31 cellular contexts compared by ENCODE assay signal in genomic region chr1:197149340-197149739, GRCh38. TPM values are rescaled to one million over a fixed set of nuclear protein-coding genes. Genes with fewer than 3 reads are reported as not detected.
"Had no signal": no experiment of that assay in that cellular context is flagged by ENCODE, and none has a peak within 500 bp of the region (broad histone marks: within the 10 kb centered on the region; RNA-seq: fewer than 3 reads in every experiment).

No MANE protein-coding gene starts in this region.

- H3K4me3 ChIP-seq: ascending aorta, breast epithelium, cardiac muscle cell, colonic mucosa, esophagus squamous epithelium, gastroesophageal sphincter, heart right ventricle, hepatocyte had no signal

- H3K27ac Mint-ChIP-seq: activated CD4-positive, alpha-beta memory T cell treated with anti-CD3 and anti-CD28 coated beads for 36 hours; activated CD4-positive, alpha-beta T cell treated with anti-CD3 and anti-CD28 coated beads for 36 hours; activated CD4-positive, alpha-beta T cell treated with anti-CD3 and anti-CD28 coated beads, Interleukin-2, amount 10 ng/mL, durations not matched to agents 24 days and 14 days; activated CD8-positive, alpha-beta memory T cell treated with anti-CD3 and anti-CD28 coated beads, Interleukin-2, amount 10 ng/mL, durations not matched to agents 7 days and 5 days; activated CD8-positive, alpha-beta T cell treated with anti-CD3 and anti-CD28 coated beads, Interleukin-2, amount 10 ng/mL, durations not matched to agents 7 days and 5 days; activated naive CD4-positive, alpha-beta T cell treated with anti-CD3 and anti-CD28 coated beads, Interleukin-2, amount 10 ng/mL, durations not matched to agents 7 days and 5 days; activated naive CD4-positive, alpha-beta T cell treated with anti-CD3 and anti-CD28 coated beads, Interleukin-2, amount 50 U/mL, for 72 hours; activated naive CD8-positive, alpha-beta T cell treated with anti-CD3 and anti-CD28 coated beads, Interleukin-2, amount 10 ng/mL, durations not matched to agents 7 days and 5 days; activated T-helper 1 cell treated with anti-CD3 and anti-CD28 coated beads, Interleukin-12 subunit alpha, Interleukin-12 subunit beta, Interleukin-2, Interleukin-4 antibody, amounts not matched to agents 30 ng/mL and 10 ng/mL and 1 ng/mL, durations not matched to agents 14 hours and 24 hours and 36 hours; activated T-helper 2 cell treated with anti-CD3 and anti-CD28 coated beads, Interferon-gamma antibody, Interleukin-2, Interleukin-4, amounts not matched to agents 10 μg/mL and 5 μg/mL and 100 μg/mL, durations not matched to agents 14 hours and 24 hours and 36 hours had no signal

- H3K36me3 ChIP-seq: ascending aorta, breast epithelium, cardiac muscle cell, colonic mucosa, esophagus squamous epithelium, gastroesophageal sphincter, heart right ventricle had no signal

- H3K4me3 Mint-ChIP-seq: activated CD4-positive, alpha-beta memory T cell treated with anti-CD3 and anti-CD28 coated beads for 36 hours; activated CD4-positive, alpha-beta T cell treated with anti-CD3 and anti-CD28 coated beads for 36 hours; activated CD4-positive, alpha-beta T cell treated with anti-CD3 and anti-CD28 coated beads, Interleukin-2, amount 10 ng/mL, durations not matched to agents 24 days and 14 days; activated CD8-positive, alpha-beta memory T cell treated with anti-CD3 and anti-CD28 coated beads, Interleukin-2, amount 10 ng/mL, durations not matched to agents 7 days and 5 days; activated CD8-positive, alpha-beta T cell treated with anti-CD3 and anti-CD28 coated beads, Interleukin-2, amount 10 ng/mL, durations not matched to agents 7 days and 5 days; activated naive CD4-positive, alpha-beta T cell treated with anti-CD3 and anti-CD28 coated beads, Interleukin-2, amount 10 ng/mL, durations not matched to agents 7 days and 5 days; activated naive CD8-positive, alpha-beta T cell treated with anti-CD3 and anti-CD28 coated beads, Interleukin-2, amount 10 ng/mL, durations not matched to agents 7 days and 5 days; activated T-helper 1 cell treated with anti-CD3 and anti-CD28 coated beads, Interleukin-12 subunit alpha, Interleukin-12 subunit beta, Interleukin-2, Interleukin-4 antibody, amounts not matched to agents 30 ng/mL and 10 ng/mL and 1 ng/mL, durations not matched to agents 14 hours and 24 hours and 36 hours had no signal

- DNase-seq: activated CD4-positive, alpha-beta memory T cell treated with anti-CD3 and anti-CD28 coated beads for 36 hours; activated CD4-positive, alpha-beta T cell treated with anti-CD3 and anti-CD28 coated beads for 36 hours; activated CD4-positive, alpha-beta T cell treated with anti-CD3 and anti-CD28 coated beads, Interleukin-2, amount 10 ng/mL, durations not matched to agents 24 days and 14 days; activated CD4-positive, CD25-positive, alpha-beta regulatory T cell; activated CD4-positive, CD25-positive, alpha-beta regulatory T cell treated with anti-CD3 and anti-CD28 coated beads, Interleukin-2, amount 50 U/mL, for 72 hours; activated CD8-positive, alpha-beta memory T cell treated with anti-CD3 and anti-CD28 coated beads, Interleukin-2, amount 10 ng/mL, durations not matched to agents 7 days and 5 days; activated CD8-positive, alpha-beta memory T cell treated with anti-CD3 and anti-CD28 coated beads, Interleukin-2, amount 50 U/mL, for 4 hours; activated CD8-positive, alpha-beta T cell treated with anti-CD3 and anti-CD28 coated beads, Interleukin-2, amount 10 ng/mL, durations not matched to agents 7 days and 5 days; activated effector memory CD4-positive, alpha-beta T cell treated with anti-CD3 and anti-CD28 coated beads, Interleukin-2, amount 50 U/mL, for 16 hours; activated naive CD4-positive, alpha-beta T cell; activated naive CD4-positive, alpha-beta T cell treated with anti-CD3 and anti-CD28 coated beads, Interleukin-2, amount 10 ng/mL, durations not matched to agents 7 days and 5 days; activated naive CD8-positive, alpha-beta T cell treated with anti-CD3 and anti-CD28 coated beads, Interleukin-2, amount 10 ng/mL, durations not matched to agents 7 days and 5 days; activated T-cell treated with anti-CD3 and anti-CD28 coated beads, Interleukin-2, amount 50 U/mL, for 1 hour; activated T-cell treated with anti-CD3 and anti-CD28 coated beads, Interleukin-2, amount 50 U/mL, for 48 hours; central memory CD4-positive, alpha-beta T cell; cerebellar nuclear complex; colonic mucosa; effector CD8-positive, alpha-beta T cell; esophagus squamous epithelium; foreskin melanocyte; heart right ventricle had no signal

- H3K36me3 Mint-ChIP-seq: brain had no signal

- H3K9me3 ChIP-seq: ascending aorta, breast epithelium, colonic mucosa, esophagus squamous epithelium, gastroesophageal sphincter, heart right ventricle had no signal

- H3K9me3 Mint-ChIP-seq: activated CD4-positive, alpha-beta memory T cell treated with anti-CD3 and anti-CD28 coated beads for 36 hours; activated CD4-positive, alpha-beta T cell treated with anti-CD3 and anti-CD28 coated beads, Interleukin-2, amount 10 ng/mL, durations not matched to agents 24 days and 14 days; activated naive CD4-positive, alpha-beta T cell treated with anti-CD3 and anti-CD28 coated beads, Interleukin-2, amount 10 ng/mL, durations not matched to agents 7 days and 5 days; activated naive CD4-positive, alpha-beta T cell treated with anti-CD3 and anti-CD28 coated beads, Interleukin-2, amount 50 U/mL, for 72 hours; activated naive CD8-positive, alpha-beta T cell treated with anti-CD3 and anti-CD28 coated beads, Interleukin-2, amount 10 ng/mL, durations not matched to agents 7 days and 5 days; activated T-helper 1 cell treated with anti-CD3 and anti-CD28 coated beads, Interleukin-12 subunit alpha, Interleukin-12 subunit beta, Interleukin-2, Interleukin-4 antibody, amounts not matched to agents 30 ng/mL and 10 ng/mL and 1 ng/mL, durations not matched to agents 14 hours and 24 hours and 36 hours; activated T-helper 2 cell treated with anti-CD3 and anti-CD28 coated beads, Interferon-gamma antibody, Interleukin-2, Interleukin-4, amounts not matched to agents 10 μg/mL and 5 μg/mL and 100 μg/mL, durations not matched to agents 14 hours and 24 hours and 36 hours; brain had no signal

- H3K27me3 Mint-ChIP-seq: activated CD4-positive, alpha-beta T cell treated with anti-CD3 and anti-CD28 coated beads for 36 hours; activated CD4-positive, alpha-beta T cell treated with anti-CD3 and anti-CD28 coated beads, Interleukin-2, amount 10 ng/mL, durations not matched to agents 24 days and 14 days; activated CD8-positive, alpha-beta memory T cell treated with anti-CD3 and anti-CD28 coated beads, Interleukin-2, amount 10 ng/mL, durations not matched to agents 7 days and 5 days; activated naive CD4-positive, alpha-beta T cell treated with anti-CD3 and anti-CD28 coated beads, Interleukin-2, amount 10 ng/mL, durations not matched to agents 7 days and 5 days; activated naive CD8-positive, alpha-beta T cell treated with anti-CD3 and anti-CD28 coated beads, Interleukin-2, amount 10 ng/mL, durations not matched to agents 7 days and 5 days had no signal

- H3K27ac ChIP-seq: ascending aorta, breast epithelium, cardiac muscle cell, colonic mucosa, epithelial cell of prostate, esophagus squamous epithelium, gastroesophageal sphincter, heart right ventricle, hepatocyte had no signal

RNA-seq across cellular contexts. Expression of gene ASPM, which starts 2.9 kb away (rescaled TPM):
- total RNA-seq: ascending aorta had no signal
